9 cellular contexts compared by ENCODE assay signal in the genomic region with DNA sequence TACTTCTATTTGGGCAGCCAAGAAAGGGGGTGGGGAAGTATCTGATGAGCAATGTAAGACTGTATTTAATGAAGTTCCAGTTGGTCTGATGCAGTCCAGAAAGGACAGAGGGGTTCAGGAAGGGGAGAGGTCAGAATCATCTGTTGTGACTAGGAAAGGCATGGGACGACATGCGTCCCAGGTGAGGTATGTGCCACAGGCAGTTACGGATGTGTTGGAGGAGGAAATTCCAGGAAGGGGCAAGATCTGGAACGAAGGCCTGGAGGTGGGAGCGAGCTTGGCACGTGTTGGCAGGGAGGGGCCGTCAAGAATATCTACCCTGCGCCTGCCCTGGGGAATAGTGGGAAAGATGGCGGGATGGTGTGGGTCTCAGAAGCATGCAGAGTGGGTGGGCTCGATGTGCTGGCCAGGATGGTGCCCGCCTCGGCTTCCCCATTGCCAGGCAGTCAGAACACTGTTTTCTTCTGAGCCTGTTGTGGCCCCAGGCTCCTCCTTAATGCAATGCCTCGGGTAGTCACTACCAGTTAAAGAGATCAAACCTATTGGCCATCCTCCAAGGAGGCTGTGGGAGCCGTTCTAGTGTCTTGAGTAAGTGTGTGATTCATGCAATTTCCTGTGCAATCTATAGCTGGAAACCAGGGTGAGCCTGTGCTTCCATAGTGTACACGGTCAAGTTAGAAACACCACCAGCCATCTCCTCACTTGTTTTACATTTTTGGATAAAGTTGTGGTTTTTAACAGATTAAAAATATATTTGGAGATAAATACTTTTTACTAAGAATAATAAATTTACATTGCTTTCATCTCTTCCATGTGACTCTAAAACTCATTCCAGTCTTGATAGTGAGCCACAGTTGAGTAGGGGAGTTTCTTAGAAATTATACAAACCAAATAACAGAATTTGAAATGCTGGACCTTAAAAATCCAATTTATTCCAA. TPM values are rescaled to one million over a fixed set of nuclear protein-coding genes. Genes with fewer than 3 reads are reported as not detected.
DNase-seq lines count a peak whose midpoint lies in the region; ATAC-seq and TF ChIP-seq lines count a peak whose summit lies in the region.
"Had no signal": no experiment of that assay in that cellular context is flagged by ENCODE, and none has a peak within 500 bp of the region (broad histone marks: within the 10 kb centered on the region; RNA-seq: fewer than 3 reads in every experiment).

No MANE protein-coding gene starts in this region.

- peak; percentile 84 for DNase-seq in Caki2 (ENCODE audit: low read depth)
- DNase-seq in endothelial cell (ENCODE audit: low spot score) = no peak
- no peak for DNase-seq in osteocyte (ENCODE audit: extremely low spot score, unreplicated experiment)
- DNase-seq in COR-L47 (lab: John Stamatoyannopoulos, UW) = no peak
- no peak for DNase-seq in mesenteric fat pad (ENCODE audit: low spot score)

- no peaks in the 10 kb centered on the region for H3K79me2 ChIP-seq in OCI-LY3 (ENCODE audit: low read length)

- 0 out of 2 replicates have a peak overlapping the region, but pooled peaks have one; percentile 94 for H2AFZ ChIP-seq in OCI-LY3 (ENCODE audit: low read depth, low read length)

- H3K4me1 Mint-ChIP-seq in endothelial cell (ENCODE audit: unreplicated experiment) = peaks cover 19% of the 10 kb centered on the region
- peaks cover 30% of the 10 kb centered on the region for H3K4me1 Mint-ChIP-seq in osteocyte (ENCODE audit: unreplicated experiment)

- H3K27me3 Mint-ChIP-seq in endothelial cell (ENCODE audit: unreplicated experiment) (no peaks in the 10 kb centered on the region), osteocyte (ENCODE audit: unreplicated experiment) (no peaks in the 10 kb centered on the region)
- H3K27me3 Mint-ChIP-seq: stimulated activated naive CD8-positive, alpha-beta T cell treated with anti-CD3 and anti-CD28 coated beads, Interleukin-15, Interleukin-2, amounts not matched to agents 100 ng/mL and 50 ng/mL, for 24 hours had no signal

- H3K36me3 Mint-ChIP-seq in endothelial cell (ENCODE audit: low read depth, unreplicated experiment) (peaks cover 13% of the 10 kb centered on the region), osteocyte (ENCODE audit: unreplicated experiment) (peaks cover 10% of the 10 kb centered on the region)

- no peak for ATAC-seq in GM21360 (IDR thresholded peaks at IDR 0.05; ENCODE audit: unreplicated experiment)
- ATAC-seq in GM18511 (IDR thresholded peaks at IDR 0.05; ENCODE audit: unreplicated experiment) = no peak

- H3K27ac ChIP-seq in OCI-LY3 (ENCODE audit: low read length) = no peak overlapping the region

- H3K9me3 Mint-ChIP-seq in endothelial cell (ENCODE audit: unreplicated experiment) (no peaks in the 10 kb centered on the region), osteocyte (ENCODE audit: unreplicated experiment) (no peaks in the 10 kb centered on the region)
- H3K9me3 Mint-ChIP-seq: stimulated activated naive CD8-positive, alpha-beta T cell treated with anti-CD3 and anti-CD28 coated beads, Interleukin-15, Interleukin-2, amounts not matched to agents 100 ng/mL and 50 ng/mL, for 24 hours had no signal

- no peak for TF ChIP-seq CTCF in OCI-LY3 (IDR thresholded peaks at IDR 0.05; ENCODE audit: low read depth, low read length)
- no peak for TF ChIP-seq CTCF in endothelial cell (IDR thresholded peaks at IDR 0.05; ENCODE audit: unreplicated experiment)
- TF ChIP-seq CTCF in osteocyte (IDR thresholded peaks at IDR 0.05) = no peak

- peak overlapping the region; percentile 86 for H3K4me2 ChIP-seq in OCI-LY3 (ENCODE audit: low read length)

- H3K27me3 ChIP-seq in OCI-LY3 (ENCODE audit: low read depth, low read length) = no peaks in the 10 kb centered on the region

- no peak overlapping the region for H3K27ac Mint-ChIP-seq in endothelial cell (ENCODE audit: unreplicated experiment)
- peak overlapping the region; percentile 81 for H3K27ac Mint-ChIP-seq in osteocyte (ENCODE audit: unreplicated experiment)
- H3K27ac Mint-ChIP-seq: stimulated activated naive CD8-positive, alpha-beta T cell treated with anti-CD3 and anti-CD28 coated beads, Interleukin-15, Interleukin-2, amounts not matched to agents 100 ng/mL and 50 ng/mL, for 24 hours had no signal

- H4K20me1 ChIP-seq in OCI-LY3 (ENCODE audit: insufficient read depth, low read length) = no peaks in the 10 kb centered on the region

- no peaks in the 10 kb centered on the region for H3K9me3 ChIP-seq in OCI-LY3 (ENCODE audit: insufficient read depth, low read length)

- H3K9ac ChIP-seq in OCI-LY3 (ENCODE audit: low read length) = no peak overlapping the region

- H3K4me3 ChIP-seq in OCI-LY3 (ENCODE audit: low read length) = peak overlapping the region; percentile 76; the same call in 1 of the 2 replicates

- 0 out of 2 replicates have a peak, but pooled peaks cover 3% of the 10 kb centered on the region for H3K4me1 ChIP-seq in OCI-LY3 (ENCODE audit: low read length)

- H3K4me3 Mint-ChIP-seq in endothelial cell (ENCODE audit: unreplicated experiment) (peak overlapping the region; percentile 21), osteocyte (ENCODE audit: unreplicated experiment) (no peak overlapping the region)
- H3K4me3 Mint-ChIP-seq: stimulated activated naive CD8-positive, alpha-beta T cell treated with anti-CD3 and anti-CD28 coated beads, Interleukin-15, Interleukin-2, amounts not matched to agents 100 ng/mL and 50 ng/mL, for 24 hours had no signal

- in situ Hi-C loops in Caki2 (cut with HindIII; ENCODE audit: low pct_unique_long_range_greater_than_20kb, low sequenced_read_pairs) = no loop called here

- H3K36me3 ChIP-seq in OCI-LY3 (replicated peaks; ENCODE audit: low read depth, low read length) = no peaks in the 10 kb centered on the region

RNA-seq across cellular contexts. Expression of a gene that starts 57.6 kb away (rescaled TPM):
- total RNA-seq in Caki2 (2014; rRNA removed; shearing (Covaris generic); ENCODE audit: low replicate concordance) = 0.23 TPM in 1 of 2 replicates, not detected in the other
- not detected for total RNA-seq in endothelial cell (ENCODE audit: unreplicated experiment)
- 0.11 and 0.29 TPM in 2 replicates for total RNA-seq in osteocyte
- total RNA-seq in mesenteric fat pad = 0.22 TPM
